2 cellular contexts compared by ENCODE assay signal in genomic region chr1:119655160-119655559, GRCh38.
TF ChIP-seq lines count a peak whose summit lies in the region.

No MANE protein-coding gene starts in this region.

TF ChIP-seq in liver, 16 proteins besides CTCF, POLR2A, EP300 and RAD21:
- TF ChIP-seq SP1 (IDR thresholded peaks at IDR 0.05), result no peak
- TF ChIP-seq NR2F2 (IDR thresholded peaks at IDR 0.05), result no peak
- TF ChIP-seq TAF1 (conservative IDR thresholded peaks at IDR 0.05), result no peak
- TF ChIP-seq FOXA2 (IDR thresholded peaks at IDR 0.05), result no peak
- TF ChIP-seq EGR1 (IDR thresholded peaks at IDR 0.05; ENCODE audit: low read depth in 2 of 2), result no peak

TF ChIP-seq in HepG2, 621 proteins besides CTCF, POLR2A, EP300 and RAD21:
- no peak for TF ChIP-seq PCBP2 (optimal IDR thresholded peaks at IDR 0.05; ENCODE audit: low read depth, low read length, poor library complexity, severe bottlenecking)
- TF ChIP-seq RBM39 (IDR thresholded peaks at IDR 0.05; ENCODE audit: low read depth, low read length, poor library complexity, severe bottlenecking), result no peak
- no peak for TF ChIP-seq ELF4 (CRISPR knock-in tag; IDR thresholded peaks at IDR 0.05; ENCODE audit: borderline replicate concordance)
- TF ChIP-seq, protein P1, sequence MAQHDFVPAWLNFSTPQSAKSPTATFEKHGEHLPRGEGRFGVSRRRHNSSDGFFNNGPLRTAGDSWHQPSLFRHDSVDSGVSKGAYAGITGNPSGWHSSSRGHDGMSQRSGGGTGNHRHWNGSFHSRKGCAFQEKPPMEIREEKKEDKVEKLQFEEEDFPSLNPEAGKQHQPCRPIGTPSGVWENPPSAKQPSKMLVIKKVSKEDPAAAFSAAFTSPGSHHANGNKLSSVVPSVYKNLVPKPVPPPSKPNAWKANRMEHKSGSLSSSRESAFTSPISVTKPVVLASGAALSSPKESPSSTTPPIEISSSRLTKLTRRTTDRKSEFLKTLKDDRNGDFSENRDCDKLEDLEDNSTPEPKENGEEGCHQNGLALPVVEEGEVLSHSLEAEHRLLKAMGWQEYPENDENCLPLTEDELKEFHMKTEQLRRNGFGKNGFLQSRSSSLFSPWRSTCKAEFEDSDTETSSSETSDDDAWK (CRISPR knock-in tag; IDR thresholded peaks at IDR 0.05), result no peak
- TF ChIP-seq CEBPG (CRISPR knock-in tag; IDR thresholded peaks at IDR 0.05), result no peak
- no peak for TF ChIP-seq ZBTB21 (CRISPR knock-in tag; IDR thresholded peaks at IDR 0.05)
